In genomic region chr3:81726132-81726531, GRCh38 we compare ENCODE assay signal across 21 cellular contexts. TPM values are rescaled to one million over a fixed set of nuclear protein-coding genes. Genes with fewer than 3 reads are reported as not detected.
DNase-seq lines count a peak whose midpoint lies in the region; TF ChIP-seq lines count a peak whose summit lies in the region.
"Had no signal": no experiment of that assay in that cellular context is flagged by ENCODE, and none has a peak within 500 bp of the region (broad histone marks: within the 10 kb centered on the region; RNA-seq: fewer than 3 reads in every experiment).

No MANE protein-coding gene starts in this region.

- H3K36me3 ChIP-seq in endodermal cell (ENCODE audit: control insufficient read depth, insufficient read depth, low read length) (no peaks in the 10 kb centered on the region), testis (ENCODE audit: low read depth, missing control alignments) (no peaks in the 10 kb centered on the region)
- H3K36me3 ChIP-seq: uterus had no signal

- no peak overlapping the region for H3K9ac ChIP-seq in endodermal cell (ENCODE audit: extremely low read depth, low read length, poor library complexity, severe bottlenecking)

- WGBS in endodermal cell (ENCODE audit: insufficient coverage in 1 of 2, insufficient read length in 1 of 2), 2 experiments, result 93 to 100% methylated on average over 2 of the region's 2 CpGs
- WGBS in testis, 2 donors, result 94% methylated on average over 2 of the region's 2 CpGs

- no peak overlapping the region for H3K27ac Mint-ChIP-seq in endodermal cell
- H3K27ac Mint-ChIP-seq: progenitor cell of endocrine pancreas; stimulated activated naive B cell treated with anti-CD40 and anti-IgM and Interleukin-4, amounts not matched to agents 10 μg/mL and 1 μg/mL and 100 μg/mL, for 72 hours; T-helper 1 cell treated with Interleukin-12 subunit alpha and Interleukin-12 subunit beta and Interleukin-4 antibody, amounts not matched to agents 30 μg/mL and 1 μg/mL, for 36 hours had no signal

- TF ChIP-seq CTCF in endodermal cell (conservative IDR thresholded peaks at IDR 0.05) (peak; percentile 3), testis (IDR thresholded peaks at IDR 0.05) (no peak)

- no peaks in the 10 kb centered on the region for H3K4me1 ChIP-seq in endodermal cell (ENCODE audit: control insufficient read depth, insufficient read depth, low read length)
- no peaks in the 10 kb centered on the region for H3K4me1 ChIP-seq in testis
- H3K4me1 ChIP-seq: uterus had no signal

- H3K27me3 Mint-ChIP-seq in endodermal cell (ENCODE audit: insufficient read depth), result no peaks in the 10 kb centered on the region
- H3K27me3 Mint-ChIP-seq: progenitor cell of endocrine pancreas; stimulated activated naive B cell treated with anti-CD40 and anti-IgM and Interleukin-4, amounts not matched to agents 10 μg/mL and 1 μg/mL and 100 μg/mL, for 72 hours had no signal

- H3K4me3 Mint-ChIP-seq in endodermal cell, result no peak overlapping the region
- H3K4me3 Mint-ChIP-seq: stimulated activated naive B cell treated with anti-CD40 and anti-IgM and Interleukin-4, amounts not matched to agents 10 μg/mL and 1 μg/mL and 100 μg/mL, for 72 hours; T-helper 1 cell treated with Interleukin-12 subunit alpha and Interleukin-12 subunit beta and Interleukin-4 antibody, amounts not matched to agents 30 μg/mL and 1 μg/mL, for 36 hours had no signal

- no peak overlapping the region for H3K4me3 ChIP-seq in endodermal cell (ENCODE audit: low read length)
- H3K4me3 ChIP-seq in skeletal muscle cell (ENCODE audit: low read depth, low read length), result no peak overlapping the region
- H3K4me3 ChIP-seq in testis, result no peak overlapping the region
- H3K4me3 ChIP-seq: body of pancreas, uterus had no signal

- H3K27ac ChIP-seq in endodermal cell (ENCODE audit: low read depth, low read length), result no peak overlapping the region
- no peak overlapping the region for H3K27ac ChIP-seq in testis
- H3K27ac ChIP-seq: body of pancreas, uterus had no signal

- H3K9me3 ChIP-seq in endodermal cell (ENCODE audit: control insufficient read depth, low read length) (no peaks in the 10 kb centered on the region), testis (no peaks in the 10 kb centered on the region)
- H3K9me3 ChIP-seq: body of pancreas, uterus had no signal

- peaks cover 4% of the 10 kb centered on the region for H3K4me1 Mint-ChIP-seq in endodermal cell

- H3K27me3 ChIP-seq in endodermal cell (ENCODE audit: control insufficient read depth, insufficient read depth, low read length, poor library complexity, severe bottlenecking), result no peaks in the 10 kb centered on the region
- H3K27me3 ChIP-seq in testis, result no peaks in the 10 kb centered on the region
- H3K27me3 ChIP-seq: body of pancreas, uterus had no signal

- peak; percentile 15 for DNase-seq in NCI-H510A treated with DMSO at 0.1 percent for 48 hours (lab: John Stamatoyannopoulos, UW)
- no peak for DNase-seq in NCI-H510A (lab: John Stamatoyannopoulos, UW)
- DNase-seq in NCI-H128 (lab: John Stamatoyannopoulos, UW; ENCODE audit: unreplicated experiment), result peak; percentile 12
- DNase-seq in endodermal cell, result no peak
- peak; percentile 31 for DNase-seq in skeletal muscle cell (ENCODE audit: low read depth)
- DNase-seq in testis, result no peak
- DNase-seq in NCI-H526 (lab: John Stamatoyannopoulos, UW), result no peak
- no peak for DNase-seq in effector CD4-positive, alpha-beta T cell
- DNase-seq: ACHN; activated CD4-positive, alpha-beta T cell treated with anti-CD3 and anti-CD28 coated beads, Interleukin-2, amount 50 U/mL, for 48 hours; body of pancreas; DMS79; hypothalamus; Karpas-422; NCI-H2171; OCI-M1; stimulated activated CD4-positive, alpha-beta T cell treated with anti-CD3 and anti-CD28 coated beads, Interleukin-2, amount 100 ng/mL, for 48 hours; stimulated activated naive B cell treated with anti-CD40 and anti-IgM and Interleukin-4, amounts not matched to agents 10 μg/mL and 1 μg/mL and 100 μg/mL, for 72 hours; uterus had no signal

- no peaks in the 10 kb centered on the region for H3K36me3 Mint-ChIP-seq in endodermal cell (ENCODE audit: low read depth)

- no peaks in the 10 kb centered on the region for H3K9me3 Mint-ChIP-seq in endodermal cell
- H3K9me3 Mint-ChIP-seq: stimulated activated naive B cell treated with anti-CD40 and anti-IgM and Interleukin-4, amounts not matched to agents 10 μg/mL and 1 μg/mL and 100 μg/mL, for 72 hours; T-helper 1 cell treated with Interleukin-12 subunit alpha and Interleukin-12 subunit beta and Interleukin-4 antibody, amounts not matched to agents 30 μg/mL and 1 μg/mL, for 36 hours had no signal

- TF ChIP-seq POLR2A in testis (IDR thresholded peaks at IDR 0.05), result no peak

- intact Hi-C loops in testis (cut with DNase I; ENCODE audit: low total_unique reads), result no loop called here

RNA-seq across cellular contexts. Expression of gene GBE1, which starts 35.3 kb away (rescaled TPM):
- total RNA-seq in endodermal cell (10 to 100 TPM in 1 of 2 donors, 1 to 10 TPM in 1; 8.4 to 12.3 TPM), testis (10 to 100 TPM; 19.4 to 23.5 TPM)
- polyA plus RNA-seq in endodermal cell (2013, experiment 1 of 2), result 14.2 TPM
- 12.1 TPM for polyA plus RNA-seq in endodermal cell (2013, experiment 2 of 2)
- 14.1 TPM for polyA plus RNA-seq in testis (ENCODE audit: insufficient read depth, low read depth, low replicate concordance)

Comparison
In these comparisons a context has a peak if more than half of its experiments do, and no peak if none do; other contexts are left out.
1. DNase-seq: peak in NCI-H510A treated with DMSO at 0.1 percent for 48 hours (single experiment), NCI-H128 (single experiment) and skeletal muscle cell (single experiment); none in NCI-H510A (single experiment), endodermal cell (single experiment), testis (single experiment), NCI-H526 (0 of 2) and effector CD4-positive, alpha-beta T cell (single experiment).